In the genomic region with DNA sequence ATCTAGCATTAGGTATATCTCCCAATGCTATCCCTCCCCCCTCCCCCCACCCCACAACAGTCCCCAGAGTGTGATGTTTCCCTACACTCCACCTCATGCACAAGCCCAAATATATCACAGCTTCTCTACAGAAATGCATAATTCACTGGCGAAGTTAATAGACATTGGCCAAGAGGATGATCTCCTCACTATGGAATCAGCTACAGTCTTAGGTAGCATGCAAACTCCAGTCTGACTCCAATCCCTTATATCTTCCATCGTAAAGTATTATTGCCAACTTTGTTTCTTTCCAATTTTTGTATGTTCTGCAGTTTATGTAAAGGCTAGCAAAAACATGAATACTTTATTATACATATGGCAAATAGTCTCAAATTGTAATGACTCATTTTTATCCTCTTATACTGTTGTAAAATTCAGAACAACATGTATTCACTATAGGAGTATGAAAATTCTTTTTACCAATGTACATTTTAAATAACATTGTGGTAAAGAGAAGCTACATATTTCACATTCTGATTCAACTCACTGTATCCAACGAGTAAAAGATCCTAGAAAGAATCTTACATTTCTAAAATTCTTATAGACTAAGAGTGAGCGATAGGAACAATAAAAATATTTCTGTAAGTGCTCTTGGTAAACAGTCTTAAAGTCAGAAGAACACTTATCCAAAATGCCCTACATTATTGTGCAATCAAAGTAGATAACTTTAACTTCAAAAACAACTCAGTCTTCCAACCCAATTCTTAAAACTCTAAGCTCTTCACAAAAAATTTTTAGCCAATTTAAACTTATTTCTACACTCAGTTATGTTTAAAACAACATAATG, we compare ENCODE assay signal across 12 cellular contexts. TPM values are rescaled to one million over a fixed set of nuclear protein-coding genes. Genes with fewer than 3 reads are reported as not detected.
DNase-seq lines count a peak whose midpoint lies in the region; ATAC-seq and TF ChIP-seq lines count a peak whose summit lies in the region.
"Had no signal": no experiment of that assay in that cellular context is flagged by ENCODE, and none has a peak within 500 bp of the region (broad histone marks: within the 10 kb centered on the region; RNA-seq: fewer than 3 reads in every experiment).

No MANE protein-coding gene starts in this region.

- DNase-seq in fibroblast of villous mesenchyme (ENCODE audit: low read depth) = peak; percentile 70
- no peak for DNase-seq in neuronal stem cell (ENCODE audit: low spot score)
- DNase-seq in upper lobe of left lung = no peak
- no peak for DNase-seq in NOMO-1 treated with DMSO at 0.1 percent for 48 hours (lab: John Stamatoyannopoulos, UW; ENCODE audit: unreplicated experiment)
- DNase-seq in foreskin melanocyte = no peak
- no peak for DNase-seq in NCI-H2107 (lab: John Stamatoyannopoulos, UW)
- DNase-seq: activated effector memory CD4-positive, alpha-beta T cell treated with anti-CD3 and anti-CD28 coated beads, Interleukin-2, amount 50 U/mL, for 16 hours; Caco-2; Karpas-422; T-helper 17 cell had no signal

- no peaks in the 10 kb centered on the region for H3K79me1 ChIP-seq in neuronal stem cell (ENCODE audit: low read depth, low read length)

- H3K23ac ChIP-seq in neuronal stem cell (ENCODE audit: low read depth, low read length, poor library complexity) = no peak overlapping the region

- H2BK5ac ChIP-seq in neuronal stem cell (ENCODE audit: low read length) = no peak overlapping the region

- H3K27me3 ChIP-seq in neuronal stem cell (ENCODE audit: control insufficient read depth in 3 of 3, insufficient read depth in 3 of 3, low read depth in 1 of 3, low read length in 3 of 3) (no peaks in the 10 kb centered on the region), upper lobe of left lung (no peaks in the 10 kb centered on the region)

- peak overlapping the region; percentile 50 for H3K27ac ChIP-seq in angular gyrus (ENCODE audit: low read depth, low read length)
- no peak overlapping the region for H3K27ac ChIP-seq in neuronal stem cell (replicated peaks; ENCODE audit: low read length)
- H3K27ac ChIP-seq in upper lobe of left lung = peak overlapping the region in 2 of 4 donors; percentile 37 to 54

- peak overlapping the region; percentile 42 for H3K4me3 ChIP-seq in fibroblast of villous mesenchyme (ENCODE audit: low read depth, low read length)
- H3K4me3 ChIP-seq in neuronal stem cell (ENCODE audit: low read length in 2 of 2) = peak overlapping the region in 1 of 2 donors; percentile 47
- H3K4me3 ChIP-seq in upper lobe of left lung = peak overlapping the region; percentile 13 to 40 (median 25)

- no peak overlapping the region for H3K9ac ChIP-seq in neuronal stem cell (ENCODE audit: low read depth, low read length, poor library complexity)

- H3K36me3 ChIP-seq in neuronal stem cell (replicated peaks in 1 of 2; ENCODE audit: control insufficient read depth in 2 of 2, insufficient read depth in 2 of 2, low read length in 2 of 2) = no peaks in the 10 kb centered on the region
- H3K36me3 ChIP-seq in upper lobe of left lung = no peaks in the 10 kb centered on the region

- no peak overlapping the region for H3K18ac ChIP-seq in neuronal stem cell (ENCODE audit: low read length)

- H3K9me3 ChIP-seq in neuronal stem cell (replicated peaks in 1 of 2; ENCODE audit: control insufficient read depth in 2 of 2, insufficient read depth in 1 of 2, low read depth in 1 of 2, low read length in 2 of 2) (no peaks in the 10 kb centered on the region), upper lobe of left lung (no peaks in the 10 kb centered on the region)

- no peak for TF ChIP-seq EP300 in upper lobe of left lung (IDR thresholded peaks at IDR 0.05)

- H2AFZ ChIP-seq in neuronal stem cell (ENCODE audit: low read length) = peak overlapping the region; percentile 32

- no peak overlapping the region for H2BK12ac ChIP-seq in neuronal stem cell (ENCODE audit: low read length)

- H2BK15ac ChIP-seq in neuronal stem cell (ENCODE audit: low read length) = no peak overlapping the region

- no peak overlapping the region for H4K8ac ChIP-seq in neuronal stem cell (ENCODE audit: low read depth, low read length)

- no peak overlapping the region for H2AK5ac ChIP-seq in neuronal stem cell (ENCODE audit: low read depth, low read length)

- WGBS in neuronal stem cell (ENCODE audit: extremely low coverage in 2 of 2, insufficient read length in 2 of 2, insufficient replicate concordance in 1 of 2), 2 donors = no CpG with 5 or more reads among the region's 4 CpGs
- 50 to 62% methylated on average over 4 of the region's 4 CpGs for WGBS in upper lobe of left lung, 2 donors

- H3K4me1 ChIP-seq in neuronal stem cell (ENCODE audit: control insufficient read depth in 2 of 2, insufficient read depth in 1 of 2, low read depth in 1 of 2, low read length in 2 of 2) = no peaks in the 10 kb centered on the region
- H3K4me1 ChIP-seq in upper lobe of left lung = peaks cover 0 to 2% (median 0%) of the 10 kb centered on the region in 4 donors

- no peak for TF ChIP-seq CTCF in fibroblast of villous mesenchyme (IDR thresholded peaks at IDR 0.05; ENCODE audit: insufficient read depth, low read depth, low read length)
- no peak for TF ChIP-seq CTCF in upper lobe of left lung (IDR thresholded peaks at IDR 0.05)

- no peak overlapping the region for H4K91ac ChIP-seq in neuronal stem cell (ENCODE audit: low read depth, low read length, poor library complexity)

- TF ChIP-seq POLR2A in upper lobe of left lung (IDR thresholded peaks at IDR 0.05) = no peak

- no peak overlapping the region for H3K14ac ChIP-seq in neuronal stem cell (ENCODE audit: low read length)

- ATAC-seq in upper lobe of left lung (ENCODE audit: low FRiP score in 2 of 2) = peak in 1 of 2 donors; percentile 50
- ATAC-seq: HCT116, T-helper 17 cell had no signal

- H2BK120ac ChIP-seq in neuronal stem cell (ENCODE audit: low read depth, low read length) = no peak overlapping the region

- H3K4ac ChIP-seq in neuronal stem cell (ENCODE audit: low read length) = no peak overlapping the region

- no peak overlapping the region for H3K4me2 ChIP-seq in neuronal stem cell (ENCODE audit: insufficient read depth, low read length, poor library complexity, severe bottlenecking)

RNA-seq across cellular contexts. Expression of a gene that starts 0.8 kb away (rescaled TPM):
- total RNA-seq in fibroblast of villous mesenchyme (1.6 and 2.2 TPM in 2 replicates), upper lobe of left lung (10 to 100 TPM; 26.2 to 86.9 (median 42.9) TPM)
- polyA plus RNA-seq in neuronal stem cell (2013, experiment 1 of 2) = 0.03 TPM
- polyA plus RNA-seq in neuronal stem cell (2013, experiment 2 of 2) = not detected
- total RNA-seq: T-helper 17 cell had no signal
